Comparison of ENCODE assay signal across 19 cellular contexts in genomic region chr1:99867682-99868081, GRCh38. TPM values are rescaled to one million over a fixed set of nuclear protein-coding genes. Genes with fewer than 3 reads are reported as not detected.
DNase-seq lines count a peak whose midpoint lies in the region; ATAC-seq and TF ChIP-seq lines count a peak whose summit lies in the region.
"Had no signal": no experiment of that assay in that cellular context is flagged by ENCODE, and none has a peak within 500 bp of the region (broad histone marks: within the 10 kb centered on the region; RNA-seq: fewer than 3 reads in every experiment).

No MANE protein-coding gene starts in this region.

- in situ Hi-C loops in gastrocnemius medialis (cut with MboI; ENCODE audit: low sequenced_read_pairs in 4 of 4) = no loop called here

- no peak overlapping the region for H2AFZ ChIP-seq in hepatocyte

- H3K27me3 Mint-ChIP-seq in endodermal cell (ENCODE audit: insufficient read depth) (no peaks in the 10 kb centered on the region), nephron progenitor cell (ENCODE audit: low read depth, poor library complexity) (no peaks in the 10 kb centered on the region)
- H3K27me3 Mint-ChIP-seq: CD4-positive, alpha-beta memory T cell; CD4-positive, CD25-positive, alpha-beta regulatory T cell; CD8-positive, alpha-beta memory T cell had no signal

- no peaks in the 10 kb centered on the region for H3K27me3 ChIP-seq in endodermal cell (ENCODE audit: control insufficient read depth, insufficient read depth, low read length, poor library complexity, severe bottlenecking)
- no peaks in the 10 kb centered on the region for H3K27me3 ChIP-seq in gastrocnemius medialis
- no peaks in the 10 kb centered on the region for H3K27me3 ChIP-seq in hepatocyte
- H3K27me3 ChIP-seq: BE2C, BLaER1 had no signal

- no peaks in the 10 kb centered on the region for H3K9me2 ChIP-seq in hepatocyte (replicated peaks; ENCODE audit: insufficient read depth)

- peak overlapping the region; percentile 30 for H3K27ac Mint-ChIP-seq in endodermal cell
- H3K27ac Mint-ChIP-seq in nephron progenitor cell = peak overlapping the region; percentile 66
- H3K27ac Mint-ChIP-seq: CD4-positive, alpha-beta memory T cell; CD4-positive, CD25-positive, alpha-beta regulatory T cell had no signal

- H3K9me3 ChIP-seq in endodermal cell (ENCODE audit: control insufficient read depth, low read length) = no peaks in the 10 kb centered on the region
- no peaks in the 10 kb centered on the region for H3K9me3 ChIP-seq in gastrocnemius medialis
- H3K9me3 ChIP-seq in hepatocyte (ENCODE audit: low read depth) = no peaks in the 10 kb centered on the region
- H3K9me3 ChIP-seq: BE2C, Caco-2 had no signal

- H3K9ac ChIP-seq in endodermal cell (ENCODE audit: extremely low read depth, low read length, poor library complexity, severe bottlenecking) = no peak overlapping the region
- H3K9ac ChIP-seq: BLaER1 had no signal

- no peaks in the 10 kb centered on the region for H3K79me2 ChIP-seq in hepatocyte

- peaks cover 55% of the 10 kb centered on the region for H3K36me3 Mint-ChIP-seq in endodermal cell (ENCODE audit: low read depth)
- peaks cover 23% of the 10 kb centered on the region for H3K36me3 Mint-ChIP-seq in nephron progenitor cell (ENCODE audit: low read depth)

- H3K4me1 ChIP-seq in endodermal cell (ENCODE audit: control insufficient read depth, insufficient read depth, low read length) = no peaks in the 10 kb centered on the region
- H3K4me1 ChIP-seq in gastrocnemius medialis = no peaks in the 10 kb centered on the region
- no peaks in the 10 kb centered on the region for H3K4me1 ChIP-seq in hepatocyte (ENCODE audit: insufficient read depth)
- H3K4me1 ChIP-seq: BE2C, BLaER1, Caco-2 had no signal

- WGBS in endodermal cell (ENCODE audit: insufficient coverage in 1 of 2, insufficient read length in 1 of 2), 2 experiments = 87 to 96% methylated on average over 6 of the region's 6 CpGs
- 97% methylated on average over 6 of the region's 6 CpGs for WGBS in hepatocyte (ENCODE audit: low lambda C conversion rate, missing lambda C conversion rate)

- intact Hi-C loops in gastrocnemius medialis (cut with DNase I; ENCODE audit: low total_unique reads) = no loop called here

- H3K9me3 Mint-ChIP-seq in endodermal cell (no peaks in the 10 kb centered on the region), nephron progenitor cell (no peaks in the 10 kb centered on the region)
- H3K9me3 Mint-ChIP-seq: CD4-positive, alpha-beta memory T cell; CD8-positive, alpha-beta memory T cell had no signal

- H3K4me3 Mint-ChIP-seq in endodermal cell = no peak overlapping the region
- H3K4me3 Mint-ChIP-seq in nephron progenitor cell = no peak overlapping the region
- H3K4me3 Mint-ChIP-seq: CD14-positive monocyte; CD4-positive, CD25-positive, alpha-beta regulatory T cell; CD8-positive, alpha-beta memory T cell had no signal

- no peak for TF ChIP-seq POLR2A in gastrocnemius medialis (IDR thresholded peaks at IDR 0.05)

- H3K27ac ChIP-seq in endodermal cell (ENCODE audit: low read depth, low read length) = no peak overlapping the region
- peak overlapping the region; percentile 4 to 94 (median 36) for H3K27ac ChIP-seq in gastrocnemius medialis
- no peak overlapping the region for H3K27ac ChIP-seq in hepatocyte
- H3K27ac ChIP-seq: BLaER1 had no signal

- TF ChIP-seq CTCF in endodermal cell (conservative IDR thresholded peaks at IDR 0.05) (no peak), nephron progenitor cell (IDR thresholded peaks at IDR 0.05) (no peak), gastrocnemius medialis (IDR thresholded peaks at IDR 0.05 in 4 of 5, conservative IDR thresholded peaks at IDR 0.05 in 1 of 5) (no peak), hepatocyte (IDR thresholded peaks at IDR 0.05; ENCODE audit: poor library complexity) (no peak)

- H3K4me3 ChIP-seq in endodermal cell (ENCODE audit: low read length) (no peak overlapping the region), gastrocnemius medialis (no peak overlapping the region), hepatocyte (no peak overlapping the region)
- H3K4me3 ChIP-seq: BLaER1 had no signal

- ATAC-seq in gastrocnemius medialis = no peak

- H3K4me2 ChIP-seq in hepatocyte = no peak overlapping the region
- H3K4me2 ChIP-seq: BLaER1 had no signal

- DNase-seq in endodermal cell (no peak), nephron progenitor cell (no peak), gastrocnemius medialis (no peak), RKO (ENCODE audit: low spot score) (no peak), NCI-H2227 (lab: John Stamatoyannopoulos, UW; ENCODE audit: unreplicated experiment) (no peak), hepatocyte (ENCODE audit: low spot score) (no peak)
- DNase-seq: 8988T; ACHN; BE2C; C1 segment of cervical spinal cord; Caco-2; Calu3; CD4-positive, alpha-beta memory T cell; CD4-positive, CD25-positive, alpha-beta regulatory T cell; CD8-positive, alpha-beta memory T cell; DMS79 treated with DMSO at 0.1 percent for 48 hours; GF-D8 had no signal

- peaks cover 1% of the 10 kb centered on the region for H3K4me1 Mint-ChIP-seq in endodermal cell
- no peaks in the 10 kb centered on the region for H3K4me1 Mint-ChIP-seq in nephron progenitor cell
- H3K4me1 Mint-ChIP-seq: CD4-positive, alpha-beta memory T cell; CD4-positive, CD25-positive, alpha-beta regulatory T cell; CD8-positive, alpha-beta memory T cell had no signal

- H3K36me3 ChIP-seq in endodermal cell (ENCODE audit: control insufficient read depth, insufficient read depth, low read length) = peaks cover 87% of the 10 kb centered on the region
- H3K36me3 ChIP-seq in gastrocnemius medialis = peaks cover 0 to 61% of the 10 kb centered on the region in 2 donors
- no peaks in the 10 kb centered on the region for H3K36me3 ChIP-seq in hepatocyte (replicated peaks; ENCODE audit: insufficient read depth, low read depth)
- H3K36me3 ChIP-seq: BE2C had no signal

- no peaks in the 10 kb centered on the region for H4K20me1 ChIP-seq in hepatocyte (ENCODE audit: insufficient read depth, poor library complexity, severe bottlenecking)
- H4K20me1 ChIP-seq: BLaER1 had no signal

RNA-seq across cellular contexts. Expression of gene AGL, which starts 17.5 kb away (rescaled TPM):
- 100 to 1,000 TPM in 1 of 2 donors, 10 to 100 TPM in 1; 89.2 to 102 TPM for total RNA-seq in endodermal cell
- polyA plus RNA-seq in endodermal cell (2013, experiment 1 of 2) = 27.8 TPM
- polyA plus RNA-seq in endodermal cell (2013, experiment 2 of 2) = 36.9 TPM
- total RNA-seq in gastrocnemius medialis = 100 to 1,000 TPM in 2 of 4 donors, 10 to 100 TPM in 2; 49.3 to 143 (median 103) TPM
- total RNA-seq in hepatocyte = 30.3 and 34.2 TPM in 2 replicates
- polyA plus RNA-seq in hepatocyte = 9.2 and 9.3 TPM in 2 replicates

Comparison
In these comparisons a context has a peak if more than half of its experiments do, and no peak if none do; other contexts are left out.
1. H3K27ac ChIP-seq: peak in gastrocnemius medialis (4 of 4); none in endodermal cell (single experiment) and hepatocyte (single experiment).